7 cellular contexts compared by ENCODE assay signal in genomic region chr20:38685853-38686473, GRCh38. TPM values are rescaled to one million over a fixed set of nuclear protein-coding genes. Genes with fewer than 3 reads are reported as not detected.
DNase-seq lines count a peak whose midpoint lies in the region; ATAC-seq and TF ChIP-seq lines count a peak whose summit lies in the region.

No MANE protein-coding gene starts in this region.

- DNase-seq in HCEC 1CT (peak; percentile 17), T47D (ENCODE audit: low read depth in 1 of 2, low spot score in 1 of 2) (peak; percentile 77 to 79), midbrain (lab: John Stamatoyannopoulos, UW) (peak; percentile 1), NCI-H2081 (lab: John Stamatoyannopoulos, UW) (no peak)

- in situ Hi-C loops in T47D (cut with HindIII; ENCODE audit: low pct_unique_long_range_greater_than_20kb, low sequenced_read_pairs) = no loop called here

- no peak for ATAC-seq in GM21381 (IDR thresholded peaks at IDR 0.05; ENCODE audit: unreplicated experiment)
- no peak for ATAC-seq in GM19328 (IDR thresholded peaks at IDR 0.05; ENCODE audit: unreplicated experiment)

TF ChIP-seq in PFSK-1, 5 proteins besides CTCF, POLR2A, EP300 and RAD21:
- TF ChIP-seq POLR2AphosphoS5 (IDR thresholded peaks at IDR 0.05; ENCODE audit: low read depth, low read length) = no peak
- no peak for TF ChIP-seq TAF1 (IDR thresholded peaks at IDR 0.05; ENCODE audit: borderline replicate concordance, insufficient read depth, low read length)
- TF ChIP-seq SIN3A (IDR thresholded peaks at IDR 0.05; ENCODE audit: borderline replicate concordance, insufficient read depth, low read length) = peak; percentile 61; the same call in 1 of the 2 replicates
- TF ChIP-seq, protein P1, sequence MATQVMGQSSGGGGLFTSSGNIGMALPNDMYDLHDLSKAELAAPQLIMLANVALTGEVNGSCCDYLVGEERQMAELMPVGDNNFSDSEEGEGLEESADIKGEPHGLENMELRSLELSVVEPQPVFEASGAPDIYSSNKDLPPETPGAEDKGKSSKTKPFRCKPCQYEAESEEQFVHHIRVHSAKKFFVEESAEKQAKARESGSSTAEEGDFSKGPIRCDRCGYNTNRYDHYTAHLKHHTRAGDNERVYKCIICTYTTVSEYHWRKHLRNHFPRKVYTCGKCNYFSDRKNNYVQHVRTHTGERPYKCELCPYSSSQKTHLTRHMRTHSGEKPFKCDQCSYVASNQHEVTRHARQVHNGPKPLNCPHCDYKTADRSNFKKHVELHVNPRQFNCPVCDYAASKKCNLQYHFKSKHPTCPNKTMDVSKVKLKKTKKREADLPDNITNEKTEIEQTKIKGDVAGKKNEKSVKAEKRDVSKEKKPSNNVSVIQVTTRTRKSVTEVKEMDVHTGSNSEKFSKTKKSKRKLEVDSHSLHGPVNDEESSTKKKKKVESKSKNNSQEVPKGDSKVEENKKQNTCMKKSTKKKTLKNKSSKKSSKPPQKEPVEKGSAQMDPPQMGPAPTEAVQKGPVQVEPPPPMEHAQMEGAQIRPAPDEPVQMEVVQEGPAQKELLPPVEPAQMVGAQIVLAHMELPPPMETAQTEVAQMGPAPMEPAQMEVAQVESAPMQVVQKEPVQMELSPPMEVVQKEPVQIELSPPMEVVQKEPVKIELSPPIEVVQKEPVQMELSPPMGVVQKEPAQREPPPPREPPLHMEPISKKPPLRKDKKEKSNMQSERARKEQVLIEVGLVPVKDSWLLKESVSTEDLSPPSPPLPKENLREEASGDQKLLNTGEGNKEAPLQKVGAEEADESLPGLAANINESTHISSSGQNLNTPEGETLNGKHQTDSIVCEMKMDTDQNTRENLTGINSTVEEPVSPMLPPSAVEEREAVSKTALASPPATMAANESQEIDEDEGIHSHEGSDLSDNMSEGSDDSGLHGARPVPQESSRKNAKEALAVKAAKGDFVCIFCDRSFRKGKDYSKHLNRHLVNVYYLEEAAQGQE (IDR thresholded peaks at IDR 0.05; ENCODE audit: insufficient read depth in 1 of 2, low read depth in 2 of 2, low read length in 2 of 2) = peak; percentile 96 to 99
- no peak for TF ChIP-seq FOXP2 (optimal IDR thresholded peaks at IDR 0.05; ENCODE audit: borderline replicate concordance, extremely low read depth, extremely low read length, insufficient read depth)
TF ChIP-seq in PFSK-1: peak in this region for 2.

RNA-seq across cellular contexts. Expression of gene SLC32A1, which starts 38.3 kb away (rescaled TPM):
- not detected for polyA plus RNA-seq in PFSK-1 (2012; ENCODE audit: insufficient read length, low read depth)

Comparison
In these comparisons a context has a peak if more than half of its experiments do, and no peak if none do; other contexts are left out.
1. DNase-seq: peak in HCEC 1CT (single experiment), T47D (2 of 2) and midbrain (single experiment); none in NCI-H2081 (0 of 2).